In genomic region chr17:34617398-34617797, GRCh38 we compare ENCODE assay signal across 36 cellular contexts. TPM values are rescaled to one million over a fixed set of nuclear protein-coding genes. Genes with fewer than 3 reads are reported as not detected.
"Had no signal": no experiment of that assay in that cellular context is flagged by ENCODE, and none has a peak within 500 bp of the region (broad histone marks: within the 10 kb centered on the region; RNA-seq: fewer than 3 reads in every experiment).

No MANE protein-coding gene starts in this region.

- H3K27me3 ChIP-seq: ascending aorta, brain microvascular endothelial cell, breast epithelium had no signal

- ATAC-seq: activated CD4-positive, alpha-beta T cell treated with anti-CD3 and anti-CD28 coated beads for 36 hours; activated CD4-positive, CD25-positive, alpha-beta regulatory T cell treated with anti-CD3 and anti-CD28 coated beads, Interleukin-2, amount 50 U/mL, for 24 hours; activated CD8-positive, alpha-beta memory T cell treated with anti-CD3 and anti-CD28 coated beads, Interleukin-2, amount 10 ng/mL, durations not matched to agents 7 days and 5 days; activated CD8-positive, alpha-beta T cell treated with anti-CD3 and anti-CD28 coated beads, Interleukin-2, amount 10 ng/mL, durations not matched to agents 7 days and 5 days; activated naive CD8-positive, alpha-beta T cell treated with anti-CD3 and anti-CD28 coated beads, Interleukin-2, amount 50 U/mL, for 24 hours; T-cell; T-helper 17 cell; WTC11 had no signal

- H3K4me1 ChIP-seq: ascending aorta, breast epithelium had no signal

- H3K27ac ChIP-seq: ascending aorta, brain microvascular endothelial cell, breast epithelium, VCaP had no signal

- H3K4me3 Mint-ChIP-seq: activated CD4-positive, alpha-beta memory T cell treated with anti-CD3 and anti-CD28 coated beads, Interleukin-2, amount 10 ng/mL, durations not matched to agents 7 days and 5 days; activated CD4-positive, alpha-beta T cell treated with anti-CD3 and anti-CD28 coated beads for 36 hours; activated CD4-positive, alpha-beta T cell treated with anti-CD3 and anti-CD28 coated beads, Interleukin-2, amount 10 ng/mL, durations not matched to agents 7 days and 5 days; activated CD8-positive, alpha-beta memory T cell treated with anti-CD3 and anti-CD28 coated beads, Interleukin-2, amount 10 ng/mL, durations not matched to agents 7 days and 5 days; activated CD8-positive, alpha-beta T cell treated with anti-CD3 and anti-CD28 coated beads, Interleukin-2, amount 10 ng/mL, durations not matched to agents 7 days and 5 days; activated naive CD4-positive, alpha-beta T cell treated with anti-CD3 and anti-CD28 coated beads, Interleukin-2, amount 10 ng/mL, durations not matched to agents 7 days and 5 days; activated naive CD4-positive, alpha-beta T cell treated with anti-CD3 and anti-CD28 coated beads, Interleukin-2, amount 50 U/mL, for 24 hours; activated naive CD8-positive, alpha-beta T cell; activated naive CD8-positive, alpha-beta T cell treated with anti-CD3 and anti-CD28 coated beads, Interleukin-2, amount 10 ng/mL, durations not matched to agents 7 days and 5 days; activated naive CD8-positive, alpha-beta T cell treated with anti-CD3 and anti-CD28 coated beads, Interleukin-2, amount 50 U/mL, for 24 hours; activated T-cell treated with anti-CD3 and anti-CD28 coated beads, Interleukin-2, amount 50 U/mL, for 24 hours; T-cell; T-helper 17 cell; WTC11 had no signal

- H3K36me3 Mint-ChIP-seq: activated CD8-positive, alpha-beta memory T cell treated with anti-CD3 and anti-CD28 coated beads, Interleukin-2, amount 10 ng/mL, durations not matched to agents 7 days and 5 days; activated naive CD4-positive, alpha-beta T cell treated with anti-CD3 and anti-CD28 coated beads, Interleukin-2, amount 10 ng/mL, durations not matched to agents 7 days and 5 days; activated naive CD4-positive, alpha-beta T cell treated with anti-CD3 and anti-CD28 coated beads, Interleukin-2, amount 50 U/mL, for 24 hours; activated naive CD8-positive, alpha-beta T cell; activated naive CD8-positive, alpha-beta T cell treated with anti-CD3 and anti-CD28 coated beads, Interleukin-2, amount 10 ng/mL, durations not matched to agents 7 days and 5 days; T-cell; WTC11 had no signal

- H3K4me3 ChIP-seq: ascending aorta, breast epithelium had no signal

- FAIRE-seq: TTC549 had no signal

- H3K27ac Mint-ChIP-seq: activated CD4-positive, alpha-beta memory T cell treated with anti-CD3 and anti-CD28 coated beads, Interleukin-2, amount 10 ng/mL, durations not matched to agents 7 days and 5 days; activated CD4-positive, alpha-beta T cell treated with anti-CD3 and anti-CD28 coated beads for 36 hours; activated CD4-positive, alpha-beta T cell treated with anti-CD3 and anti-CD28 coated beads, Interleukin-2, amount 10 ng/mL, durations not matched to agents 7 days and 5 days; activated CD8-positive, alpha-beta memory T cell treated with anti-CD3 and anti-CD28 coated beads, Interleukin-2, amount 10 ng/mL, durations not matched to agents 7 days and 5 days; activated CD8-positive, alpha-beta T cell treated with anti-CD3 and anti-CD28 coated beads, Interleukin-2, amount 10 ng/mL, durations not matched to agents 7 days and 5 days; activated naive CD4-positive, alpha-beta T cell treated with anti-CD3 and anti-CD28 coated beads, Interleukin-2, amount 10 ng/mL, durations not matched to agents 7 days and 5 days; activated naive CD4-positive, alpha-beta T cell treated with anti-CD3 and anti-CD28 coated beads, Interleukin-2, amount 50 U/mL, for 24 hours; activated naive CD8-positive, alpha-beta T cell; activated naive CD8-positive, alpha-beta T cell treated with anti-CD3 and anti-CD28 coated beads, Interleukin-2, amount 10 ng/mL, durations not matched to agents 7 days and 5 days; activated naive CD8-positive, alpha-beta T cell treated with anti-CD3 and anti-CD28 coated beads, Interleukin-2, amount 50 U/mL, for 24 hours; activated T-cell treated with anti-CD3 and anti-CD28 coated beads, Interleukin-2, amount 50 U/mL, for 24 hours; activated T-helper 2 cell treated with anti-CD3 and anti-CD28 coated beads, Interferon-gamma antibody, Interleukin-2, Interleukin-4, amounts not matched to agents 10 μg/mL and 5 μg/mL and 100 μg/mL, durations not matched to agents 14 hours and 24 hours and 36 hours; T-cell; T-helper 17 cell; WTC11 had no signal

- H3K9me3 Mint-ChIP-seq: activated CD4-positive, alpha-beta memory T cell treated with anti-CD3 and anti-CD28 coated beads, Interleukin-2, amount 10 ng/mL, durations not matched to agents 7 days and 5 days; activated CD4-positive, alpha-beta T cell treated with anti-CD3 and anti-CD28 coated beads, Interleukin-2, amount 10 ng/mL, durations not matched to agents 7 days and 5 days; activated naive CD4-positive, alpha-beta T cell treated with anti-CD3 and anti-CD28 coated beads, Interleukin-2, amount 10 ng/mL, durations not matched to agents 7 days and 5 days; activated naive CD4-positive, alpha-beta T cell treated with anti-CD3 and anti-CD28 coated beads, Interleukin-2, amount 50 U/mL, for 24 hours; activated naive CD8-positive, alpha-beta T cell treated with anti-CD3 and anti-CD28 coated beads, Interleukin-2, amount 10 ng/mL, durations not matched to agents 7 days and 5 days; activated naive CD8-positive, alpha-beta T cell treated with anti-CD3 and anti-CD28 coated beads, Interleukin-2, amount 50 U/mL, for 24 hours; activated T-cell treated with anti-CD3 and anti-CD28 coated beads, Interleukin-2, amount 50 U/mL, for 24 hours; activated T-helper 2 cell treated with anti-CD3 and anti-CD28 coated beads, Interferon-gamma antibody, Interleukin-2, Interleukin-4, amounts not matched to agents 10 μg/mL and 5 μg/mL and 100 μg/mL, durations not matched to agents 14 hours and 24 hours and 36 hours; T-cell; WTC11 had no signal

- H3K36me3 ChIP-seq: ascending aorta, brain microvascular endothelial cell, breast epithelium had no signal

- H3K9me3 ChIP-seq: ascending aorta, breast epithelium had no signal

- H3K4me1 Mint-ChIP-seq: activated CD4-positive, alpha-beta memory T cell treated with anti-CD3 and anti-CD28 coated beads, Interleukin-2, amount 10 ng/mL, durations not matched to agents 7 days and 5 days; activated CD4-positive, alpha-beta T cell treated with anti-CD3 and anti-CD28 coated beads for 36 hours; activated CD4-positive, alpha-beta T cell treated with anti-CD3 and anti-CD28 coated beads, Interleukin-2, amount 10 ng/mL, durations not matched to agents 7 days and 5 days; activated naive CD4-positive, alpha-beta T cell treated with anti-CD3 and anti-CD28 coated beads, Interleukin-2, amount 10 ng/mL, durations not matched to agents 7 days and 5 days; activated naive CD4-positive, alpha-beta T cell treated with anti-CD3 and anti-CD28 coated beads, Interleukin-2, amount 50 U/mL, for 24 hours; activated naive CD8-positive, alpha-beta T cell treated with anti-CD3 and anti-CD28 coated beads, Interleukin-2, amount 10 ng/mL, durations not matched to agents 7 days and 5 days; activated naive CD8-positive, alpha-beta T cell treated with anti-CD3 and anti-CD28 coated beads, Interleukin-2, amount 50 U/mL, for 24 hours; T-cell had no signal

- DNase-seq: activated CD4-positive, alpha-beta memory T cell treated with anti-CD3 and anti-CD28 coated beads, Interleukin-2, amount 10 ng/mL, durations not matched to agents 7 days and 5 days; activated CD4-positive, alpha-beta T cell treated with anti-CD3 and anti-CD28 coated beads for 1 hour; activated CD4-positive, alpha-beta T cell treated with anti-CD3 and anti-CD28 coated beads for 36 hours; activated CD4-positive, alpha-beta T cell treated with anti-CD3 and anti-CD28 coated beads for 48 hours; activated CD4-positive, alpha-beta T cell treated with anti-CD3 and anti-CD28 coated beads, Interleukin-2, amount 10 ng/mL, durations not matched to agents 7 days and 5 days; activated CD4-positive, alpha-beta T cell treated with anti-CD3 and anti-CD28 coated beads, Interleukin-2, amount 50 U/mL, for 48 hours; activated CD4-positive, CD25-positive, alpha-beta regulatory T cell; activated CD8-positive, alpha-beta memory T cell treated with anti-CD3 and anti-CD28 coated beads for 24 hours; activated CD8-positive, alpha-beta memory T cell treated with anti-CD3 and anti-CD28 coated beads, Interleukin-2, amount 10 ng/mL, durations not matched to agents 7 days and 5 days; activated CD8-positive, alpha-beta memory T cell treated with anti-CD3 and anti-CD28 coated beads, Interleukin-2, amount 50 U/mL, for 48 hours; activated CD8-positive, alpha-beta T cell treated with anti-CD3 and anti-CD28 coated beads, Interleukin-2, amount 10 ng/mL, durations not matched to agents 7 days and 5 days; activated effector memory CD4-positive, alpha-beta T cell treated with Interleukin-2 at 50 U/mL for 16 hours; activated gamma-delta T cell; activated naive CD4-positive, alpha-beta T cell treated with anti-CD3 and anti-CD28 coated beads, Interleukin-2, amount 10 ng/mL, durations not matched to agents 7 days and 5 days; activated naive CD4-positive, alpha-beta T cell treated with Interleukin-2 at 50 U/mL for 16 hours; activated naive CD8-positive, alpha-beta T cell treated with anti-CD3 and anti-CD28 coated beads, Interleukin-2, amount 10 ng/mL, durations not matched to agents 7 days and 5 days; activated naive CD8-positive, alpha-beta T cell treated with anti-CD3 and anti-CD28 coated beads, Interleukin-2, amount 50 U/mL, for 24 hours; activated T-cell treated with anti-CD3 and anti-CD28 coated beads, Interleukin-2, amount 50 U/mL, for 24 hours; activated T-cell treated with anti-CD3 and anti-CD28 coated beads, Interleukin-2, amount 50 U/mL, for 48 hours; amygdala; anterior cingulate cortex; brain microvascular endothelial cell; central memory CD4-positive, alpha-beta T cell; T-cell; T-helper 17 cell; T1000 had no signal

RNA-seq across cellular contexts. Expression of gene TMEM132E, which starts 38.0 kb away (rescaled TPM):
- total RNA-seq: activated CD4-positive, alpha-beta memory T cell treated with anti-CD3 and anti-CD28 coated beads, Interleukin-2, amount 10 ng/mL, durations not matched to agents 7 days and 5 days; activated CD4-positive, alpha-beta T cell treated with anti-CD3 and anti-CD28 coated beads for 36 hours; activated CD4-positive, alpha-beta T cell treated with anti-CD3 and anti-CD28 coated beads, Interleukin-2, amount 10 ng/mL, durations not matched to agents 7 days and 5 days; activated CD8-positive, alpha-beta memory T cell treated with anti-CD3 and anti-CD28 coated beads, Interleukin-2, amount 10 ng/mL, durations not matched to agents 7 days and 5 days; activated CD8-positive, alpha-beta T cell treated with anti-CD3 and anti-CD28 coated beads, Interleukin-2, amount 10 ng/mL, durations not matched to agents 7 days and 5 days; activated T-helper 2 cell treated with anti-CD3 and anti-CD28 coated beads, Interferon-gamma antibody, Interleukin-2, Interleukin-4, amounts not matched to agents 10 μg/mL and 5 μg/mL and 100 μg/mL, durations not matched to agents 14 hours and 24 hours and 36 hours; ascending aorta; T-helper 17 cell; T-helper 2 cell treated with Interferon-gamma antibody and Interleukin-4, amounts not matched to agents 100 ng/mL and 5 ng/mL, for 36 hours had no signal
